In the genomic region with DNA sequence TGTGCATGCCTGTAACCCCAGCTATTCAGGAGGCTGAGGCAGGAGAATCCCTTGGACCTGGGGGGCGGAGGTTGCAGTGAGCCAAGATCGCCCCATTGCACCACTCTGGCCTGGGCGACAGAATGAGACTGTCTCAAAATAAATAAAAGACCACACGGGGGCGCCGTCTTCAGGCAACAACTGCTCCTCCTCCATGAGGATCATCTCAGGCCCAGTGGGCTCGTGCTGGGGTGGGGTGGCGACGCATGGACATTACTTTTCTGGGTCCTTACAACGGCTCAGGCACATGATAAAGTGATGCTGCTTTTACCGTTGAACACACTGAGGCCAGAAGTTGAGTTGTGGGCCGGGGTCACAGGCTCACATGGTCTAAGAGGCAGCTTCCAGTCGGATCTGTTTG, we compare ENCODE assay signal across 1 cellular context.
A peak's percentile ranks its signal among the peaks of the same experiment; 100 is the strongest.
TF ChIP-seq lines count a peak whose summit lies in the region.

No MANE protein-coding gene starts in this region.

TF ChIP-seq in HEK293, 187 proteins besides CTCF, POLR2A, EP300 and RAD21 (continued from another document):
- no peak for TF ChIP-seq ZSCAN23 (tag by site-specific recombination; IDR thresholded peaks at IDR 0.05)
- no peak for TF ChIP-seq ZNF239 (tag by site-specific recombination; IDR thresholded peaks at IDR 0.05)
- TF ChIP-seq ZNF2 (tag by site-specific recombination; IDR thresholded peaks at IDR 0.05) = 0 out of 2 replicates have a peak, but pooled peaks have one; percentile 33
- TF ChIP-seq ZNF600 (tag by site-specific recombination; IDR thresholded peaks at IDR 0.05) = no peak
